14 cellular contexts compared by ENCODE assay signal in genomic region chr4:53346920-53347852, GRCh38. TPM values are rescaled to one million over a fixed set of nuclear protein-coding genes. Genes with fewer than 3 reads are reported as not detected.
A peak's percentile ranks its signal among the peaks of the same experiment; 100 is the strongest.
DNase-seq lines count a peak whose midpoint lies in the region; FAIRE-seq and TF ChIP-seq lines count a peak whose summit lies in the region.
"Had no signal": no experiment of that assay in that cellular context is flagged by ENCODE, and none has a peak within 500 bp of the region (broad histone marks: within the 10 kb centered on the region; RNA-seq: fewer than 3 reads in every experiment).

No MANE protein-coding gene starts in this region.

- no peak overlapping the region for H3K23ac ChIP-seq in mesenchymal stem cell (ENCODE audit: low read length in 2 of 2)

- no peak overlapping the region for H3K4me2 ChIP-seq in mesenchymal stem cell (ENCODE audit: low read length, poor library complexity, severe bottlenecking)

- intact Hi-C loops in dendritic cell treated with granulocyte-macrophage colony-stimulating factor and Interleukin-4, amounts not matched to agents 40 ng/mL and 50 ng/mL, for 4 days (cut with micrococcal nuclease): no loop called here

- DNase-seq in NCI-H69 (lab: John Stamatoyannopoulos, UW) (peak; percentile 5), mesenchymal stem cell (no peak), D721Med (ENCODE audit: insufficient read length, low spot score) (no peak), GM13977 (ENCODE audit: low spot score) (no peak), NCI-H524 (lab: John Stamatoyannopoulos, UW) (no peak), NCI-H2029 (lab: John Stamatoyannopoulos, UW) (no peak)
- DNase-seq: activated CD8-positive, alpha-beta T cell treated with anti-CD3 and anti-CD28 coated beads for 36 hours; NCI-H1436 treated with DMSO at 0.1 percent for 48 hours; T-cell had no signal

- no peak overlapping the region for H2AK5ac ChIP-seq in mesenchymal stem cell (ENCODE audit: low read length, severe bottlenecking)

- H3K27ac Mint-ChIP-seq in dendritic cell treated with granulocyte-macrophage colony-stimulating factor and Interleukin-4, amounts not matched to agents 40 ng/mL and 50 ng/mL, for 4 days: peak overlapping the region; percentile 9
- H3K27ac Mint-ChIP-seq: activated CD8-positive, alpha-beta T cell treated with anti-CD3 and anti-CD28 coated beads for 36 hours; activated naive CD8-positive, alpha-beta T cell; T-cell had no signal

- H3K27me3 ChIP-seq in mesenchymal stem cell (ENCODE audit: control insufficient read depth in 1 of 2, insufficient read depth in 1 of 2, low read length in 2 of 2): no peaks in the 10 kb centered on the region

- H2BK12ac ChIP-seq in mesenchymal stem cell (ENCODE audit: low read length in 2 of 2): no peak overlapping the region

- no peaks in the 10 kb centered on the region for H3K4me1 ChIP-seq in mesenchymal stem cell (ENCODE audit: control insufficient read depth, insufficient read depth, low read depth, low read length)

- FAIRE-seq in D721Med (lab: Jason Lieb, UNC): no peak
- FAIRE-seq: islet of Langerhans had no signal

- H2BK15ac ChIP-seq in mesenchymal stem cell (ENCODE audit: low read depth, poor library complexity, severe bottlenecking): no peak overlapping the region

- no peak overlapping the region for H2BK120ac ChIP-seq in mesenchymal stem cell (ENCODE audit: low read depth, low read length)

- H3K36me3 ChIP-seq in mesenchymal stem cell (ENCODE audit: control insufficient read depth in 1 of 2, insufficient read depth in 2 of 2, low read depth in 1 of 2, low read length in 2 of 2): peaks cover 0 to 23% of the 10 kb centered on the region in 2 experiments

- TF ChIP-seq CTCF in C4-2B (conservative IDR thresholded peaks at IDR 0.05): 0 out of 2 replicates have a peak, but pooled peaks have one; percentile 5
- TF ChIP-seq CTCF in D721Med (IDR thresholded peaks at IDR 0.05; ENCODE audit: insufficient read depth, missing control alignments): no peak
- no peak for TF ChIP-seq CTCF in GM13977 (IDR thresholded peaks at IDR 0.05; ENCODE audit: extremely low read depth, insufficient read depth, missing control alignments)

- no peak overlapping the region for H3K4me3 Mint-ChIP-seq in dendritic cell treated with granulocyte-macrophage colony-stimulating factor and Interleukin-4, amounts not matched to agents 40 ng/mL and 50 ng/mL, for 4 days
- H3K4me3 Mint-ChIP-seq: activated CD8-positive, alpha-beta T cell treated with anti-CD3 and anti-CD28 coated beads for 36 hours; activated naive CD8-positive, alpha-beta T cell; neural crest cell; T-cell had no signal

- peak overlapping the region in 1 of 2 experiments; percentile 10 for H3K4me3 ChIP-seq in mesenchymal stem cell (ENCODE audit: insufficient read depth in 1 of 2, low read depth in 1 of 2, low read length in 2 of 2)

- H3K9me3 Mint-ChIP-seq in dendritic cell treated with granulocyte-macrophage colony-stimulating factor and Interleukin-4, amounts not matched to agents 40 ng/mL and 50 ng/mL, for 4 days: peaks cover 12% of the 10 kb centered on the region

- peak overlapping the region; percentile 7 for H4K8ac ChIP-seq in mesenchymal stem cell (ENCODE audit: low read length)

- WGBS in mesenchymal stem cell: 79% methylated on average over 3 of the region's 5 CpGs

- H3K9ac ChIP-seq in mesenchymal stem cell (ENCODE audit: low read length): peak overlapping the region; percentile 36

- in situ Hi-C loops in GM13977 (cut with MboI; ENCODE audit: low pct_unique_long_range_greater_than_20kb, low sequenced_read_pairs, unreplicated experiment): no loop called here

- no peak overlapping the region for H4K91ac ChIP-seq in mesenchymal stem cell (ENCODE audit: low read length)

- peaks cover 56% of the 10 kb centered on the region for H3K36me3 Mint-ChIP-seq in dendritic cell treated with granulocyte-macrophage colony-stimulating factor and Interleukin-4, amounts not matched to agents 40 ng/mL and 50 ng/mL, for 4 days (ENCODE audit: low read depth)

- peaks cover 4% of the 10 kb centered on the region for H3K9me3 ChIP-seq in mesenchymal stem cell (ENCODE audit: control insufficient read depth, low read length)

- H3K14ac ChIP-seq in mesenchymal stem cell (ENCODE audit: low read length in 2 of 2): no peak overlapping the region

- no peak overlapping the region for H2BK5ac ChIP-seq in mesenchymal stem cell (ENCODE audit: low read depth, low read length, poor library complexity, severe bottlenecking)

- peaks cover 6% of the 10 kb centered on the region for H3K4me1 Mint-ChIP-seq in dendritic cell treated with granulocyte-macrophage colony-stimulating factor and Interleukin-4, amounts not matched to agents 40 ng/mL and 50 ng/mL, for 4 days (ENCODE audit: low read depth)
- H3K4me1 Mint-ChIP-seq: neural crest cell had no signal

- H2AFZ ChIP-seq in mesenchymal stem cell (ENCODE audit: low read depth, low read length): no peak overlapping the region

- H3K79me1 ChIP-seq in mesenchymal stem cell (replicated peaks; ENCODE audit: low read length, poor library complexity, severe bottlenecking): peaks cover 7% of the 10 kb centered on the region

- no peak overlapping the region for H3K18ac ChIP-seq in mesenchymal stem cell (ENCODE audit: low read depth in 1 of 2, low read length in 2 of 2)

- no peaks in the 10 kb centered on the region for H3K27me3 Mint-ChIP-seq in dendritic cell treated with granulocyte-macrophage colony-stimulating factor and Interleukin-4, amounts not matched to agents 40 ng/mL and 50 ng/mL, for 4 days
- H3K27me3 Mint-ChIP-seq: activated CD8-positive, alpha-beta T cell treated with anti-CD3 and anti-CD28 coated beads for 36 hours; activated naive CD8-positive, alpha-beta T cell; T-cell had no signal

- H3K27ac ChIP-seq in C4-2B (no peak overlapping the region), mesenchymal stem cell (ENCODE audit: low read length, poor library complexity, severe bottlenecking) (no peak overlapping the region)

- no peak overlapping the region for H3K4ac ChIP-seq in mesenchymal stem cell (ENCODE audit: low read depth in 1 of 2, low read length in 2 of 2)

RNA-seq across cellular contexts. Expression of gene SCFD2, which starts 18.7 kb away (rescaled TPM):
- polyA plus RNA-seq in mesenchymal stem cell (2013, experiment 1 of 2): 9.8 TPM
- 10.4 TPM for polyA plus RNA-seq in mesenchymal stem cell (2013, experiment 2 of 2)

RNA-seq across cellular contexts. Expression of gene FIP1L1, which starts 30.3 kb away (rescaled TPM):
- 75.9 TPM for polyA plus RNA-seq in mesenchymal stem cell (2013, experiment 1 of 2)
- 80.0 TPM for polyA plus RNA-seq in mesenchymal stem cell (2013, experiment 2 of 2)
